2 cellular contexts compared by ENCODE assay signal in genomic region chr4:153480704-153481103, GRCh38.
TF ChIP-seq lines count a peak whose summit lies in the region.

No MANE protein-coding gene starts in this region.

TF ChIP-seq in HEK293, 187 proteins besides CTCF, POLR2A, EP300 and RAD21:
- no peak for TF ChIP-seq ZNF292 (tag by site-specific recombination; IDR thresholded peaks at IDR 0.05; ENCODE audit: borderline replicate concordance, low read depth)
- TF ChIP-seq ZNF629 (tag by site-specific recombination; IDR thresholded peaks at IDR 0.05) = no peak
- 0 out of 2 replicates have a peak, but pooled peaks have one; percentile 24 for TF ChIP-seq ZNF366 (tag by site-specific recombination; conservative IDR thresholded peaks at IDR 0.05)
- TF ChIP-seq HOXD13 (CRISPR knock-in tag; IDR thresholded peaks at IDR 0.05; ENCODE audit: borderline replicate concordance) = no peak

TF ChIP-seq in GM12878, 131 proteins besides CTCF, POLR2A, EP300 and RAD21:
- no peak for TF ChIP-seq DPF2 (IDR thresholded peaks at IDR 0.05)
- TF ChIP-seq SPI1 (IDR thresholded peaks at IDR 0.05; ENCODE audit: borderline replicate concordance, insufficient read depth, low read depth, low read length) = 0 out of 2 replicates have a peak, but pooled peaks have one; percentile 4
